ENCODE assay signal across 18 cellular contexts in the genomic region with DNA sequence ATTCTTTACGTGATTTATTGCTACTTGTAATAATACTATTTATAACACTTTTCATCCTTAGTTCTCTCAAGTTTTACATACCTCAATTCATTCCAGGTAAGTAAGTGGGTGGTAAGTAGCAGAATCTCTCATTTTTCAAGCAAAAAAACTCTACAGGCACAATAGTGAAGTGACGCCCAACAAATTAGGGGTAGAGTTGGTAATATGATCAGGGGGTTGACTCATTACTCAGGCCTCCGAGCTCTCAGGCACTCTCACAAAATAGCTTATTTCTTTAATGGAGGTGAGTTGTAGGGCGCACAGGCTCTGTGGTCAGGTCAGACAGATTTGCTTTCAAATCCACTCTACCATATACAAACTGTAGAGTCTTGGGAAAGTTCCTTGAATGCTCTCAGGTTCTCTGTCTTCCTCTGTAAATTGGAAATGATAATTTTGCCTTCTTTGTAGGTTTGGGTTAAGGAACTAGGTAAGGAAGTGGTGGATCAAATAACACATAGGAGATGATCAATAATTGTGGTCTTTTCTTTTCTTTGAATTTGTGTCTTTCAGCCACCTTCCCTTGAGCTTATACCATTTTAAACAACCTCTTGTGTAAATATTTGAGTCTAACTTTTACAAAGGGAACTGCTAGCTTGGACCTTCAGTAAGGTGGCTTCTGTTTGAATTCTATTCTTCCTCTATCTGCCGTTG.
DNase-seq lines count a peak whose midpoint lies in the region; ATAC-seq, FAIRE-seq and TF ChIP-seq lines count a peak whose summit lies in the region.
"Had no signal": no experiment of that assay in that cellular context is flagged by ENCODE, and none has a peak within 500 bp of the region (broad histone marks: within the 10 kb centered on the region; RNA-seq: fewer than 3 reads in every experiment).

No MANE protein-coding gene starts in this region.

- H3K9me3 ChIP-seq in suprapubic skin: no peaks in the 10 kb centered on the region
- H3K9me3 ChIP-seq: gastrocnemius medialis, neutrophil, upper lobe of left lung had no signal

- H3K27me3 ChIP-seq in suprapubic skin: no peaks in the 10 kb centered on the region
- H3K27me3 ChIP-seq: gastrocnemius medialis, neutrophil, upper lobe of left lung had no signal

- TF ChIP-seq POLR2A in suprapubic skin (IDR thresholded peaks at IDR 0.05): no peak

- in situ Hi-C loops in astrocyte of the cerebellum (cut with HindIII; ENCODE audit: low sequenced_read_pairs): no loop called here

- no peaks in the 10 kb centered on the region for H3K36me3 ChIP-seq in suprapubic skin
- H3K36me3 ChIP-seq: gastrocnemius medialis, neutrophil, upper lobe of left lung, WERI-Rb-1 had no signal

- H3K4me1 ChIP-seq in suprapubic skin: no peaks in the 10 kb centered on the region
- H3K4me1 ChIP-seq: gastrocnemius medialis, upper lobe of left lung had no signal

- no peak overlapping the region for H3K27ac ChIP-seq in suprapubic skin
- H3K27ac ChIP-seq: gastrocnemius medialis, neutrophil, upper lobe of left lung, WERI-Rb-1 had no signal

- TF ChIP-seq CTCF in astrocyte of the cerebellum (IDR thresholded peaks at IDR 0.05; ENCODE audit: low read depth, low read length, missing control alignments) (no peak), suprapubic skin (IDR thresholded peaks at IDR 0.05) (no peak)

- peak; percentile 39 for DNase-seq in DMS53 treated with DMSO at 0.1 percent for 48 hours (lab: John Stamatoyannopoulos, UW; ENCODE audit: unreplicated experiment)
- peak; percentile 2 for DNase-seq in HTR-8/SVneo (ENCODE audit: insufficient read length, low spot score)
- DNase-seq in astrocyte of the cerebellum (ENCODE audit: low read depth): peak; percentile 3
- DNase-seq in islet precursor cell: peak; percentile 80
- DNase-seq in suprapubic skin (ENCODE audit: low spot score in 2 of 2): no peak
- DNase-seq in CD1c-positive myeloid dendritic cell (ENCODE audit: extremely low spot score): no peak
- no peak for DNase-seq in activated CD4-positive, alpha-beta T cell treated with anti-CD3 and anti-CD28 coated beads, Interleukin-2, amount 50 U/mL, for 1 hour
- DNase-seq: activated naive CD4-positive, alpha-beta T cell treated with Interleukin-2 at 50 U/mL for 16 hours; gastrocnemius medialis; midbrain; NCI-H1436 treated with DMSO at 0.1 percent for 48 hours; NCI-H446 treated with DMSO at 0.1 percent for 48 hours; upper lobe of left lung; WERI-Rb-1 had no signal

- no peak for TF ChIP-seq EP300 in suprapubic skin (IDR thresholded peaks at IDR 0.05)

- no peak for ATAC-seq in HG02763 (IDR thresholded peaks at IDR 0.05; ENCODE audit: unreplicated experiment)
- ATAC-seq: gastrocnemius medialis; stimulated activated effector memory CD8-positive, alpha-beta T cell treated with anti-CD3 and anti-CD28 coated beads, Interleukin-12 subunit alpha, Interleukin-12 subunit beta, amount 100 ng/mL, for 72 hours had no signal

- 66% methylated on average over 5 of the region's 5 CpGs for WGBS in suprapubic skin

- H3K4me3 ChIP-seq in astrocyte of the cerebellum (ENCODE audit: low read depth, low read length) (no peak overlapping the region), suprapubic skin (no peak overlapping the region)
- H3K4me3 ChIP-seq: gastrocnemius medialis, upper lobe of left lung had no signal

- FAIRE-seq in HTR-8/SVneo (lab: Jason Lieb, UNC): no peak
- FAIRE-seq: islet of Langerhans had no signal

Comparison
In these comparisons a context has a peak if more than half of its experiments do, and no peak if none do; other contexts are left out.
1. DNase-seq: peak in DMS53 treated with DMSO at 0.1 percent for 48 hours (single experiment), HTR-8/SVneo (single experiment), astrocyte of the cerebellum (single experiment) and islet precursor cell (single experiment); none in suprapubic skin (0 of 2), CD1c-positive myeloid dendritic cell (single experiment) and activated CD4-positive, alpha-beta T cell treated with anti-CD3 and anti-CD28 coated beads, Interleukin-2, amount 50 U/mL, for 1 hour (single experiment).